ENCODE assay signal across 28 cellular contexts in genomic region chr1:231199868-231200267, GRCh38. TPM values are rescaled to one million over a fixed set of nuclear protein-coding genes. Genes with fewer than 3 reads are reported as not detected.
"Had no signal": no experiment of that assay in that cellular context is flagged by ENCODE, and none has a peak within 500 bp of the region (broad histone marks: within the 10 kb centered on the region; RNA-seq: fewer than 3 reads in every experiment).

No MANE protein-coding gene starts in this region.

- H3K27me3 ChIP-seq: body of pancreas, colonic mucosa had no signal

- H3K4me1 ChIP-seq: colonic mucosa, esophagus squamous epithelium, gastroesophageal sphincter had no signal

- H3K9me3 ChIP-seq: body of pancreas, colonic mucosa, esophagus squamous epithelium, gastroesophageal sphincter had no signal

- DNase-seq: activated CD4-positive, alpha-beta memory T cell treated with anti-CD3 and anti-CD28 coated beads, Interleukin-2, amount 10 ng/mL, durations not matched to agents 7 days and 5 days; activated CD4-positive, alpha-beta T cell treated with anti-CD3 and anti-CD28 coated beads for 36 hours; activated CD4-positive, alpha-beta T cell treated with anti-CD3 and anti-CD28 coated beads, Interleukin-2, amount 10 ng/mL, durations not matched to agents 7 days and 5 days; activated CD4-positive, alpha-beta T cell treated with anti-CD3 and anti-CD28 coated beads, Interleukin-2, amount 50 U/mL, for 4 hours; activated CD4-positive, CD25-positive, alpha-beta regulatory T cell; activated CD4-positive, CD25-positive, alpha-beta regulatory T cell treated with anti-CD3 and anti-CD28 coated beads, Interleukin-2, amount 50 U/mL, for 72 hours; activated CD8-positive, alpha-beta memory T cell treated with anti-CD3 and anti-CD28 coated beads, Interleukin-2, amount 50 U/mL, for 48 hours; activated naive CD4-positive, alpha-beta T cell treated with anti-CD3 and anti-CD28 coated beads for 36 hours; activated naive CD8-positive, alpha-beta T cell treated with anti-CD3 and anti-CD28 coated beads, Interleukin-2, amount 10 ng/mL, durations not matched to agents 7 days and 5 days; activated T-cell treated with anti-CD3 and anti-CD28 coated beads for 4 hours; activated T-cell treated with anti-CD3 and anti-CD28 coated beads, Interleukin-2, amount 50 U/mL, for 24 hours; activated T-cell treated with anti-CD3 and anti-CD28 coated beads, Interleukin-2, amount 50 U/mL, for 72 hours; anterior cingulate cortex; body of pancreas; central memory CD4-positive, alpha-beta T cell; cerebellar nuclear complex; colonic mucosa; effector CD8-positive, alpha-beta T cell; esophagus squamous epithelium; T-helper 2 cell had no signal

- H3K36me3 ChIP-seq: cardiac muscle cell, colonic mucosa, esophagus squamous epithelium, gastroesophageal sphincter had no signal

- FAIRE-seq: endometrium, endothelial cell of umbilical vein had no signal

- H3K4me3 ChIP-seq: body of pancreas, cardiac muscle cell, colonic mucosa, esophagus squamous epithelium, gastroesophageal sphincter had no signal

- H3K27ac ChIP-seq: body of pancreas, cardiac muscle cell, colonic mucosa, epithelial cell of prostate, esophagus squamous epithelium, gastroesophageal sphincter had no signal

RNA-seq across cellular contexts. Expression of gene TRIM67, which starts 38.0 kb away (rescaled TPM):
- total RNA-seq: activated CD4-positive, alpha-beta memory T cell treated with anti-CD3 and anti-CD28 coated beads, Interleukin-2, amount 10 ng/mL, durations not matched to agents 7 days and 5 days; activated CD4-positive, alpha-beta T cell treated with anti-CD3 and anti-CD28 coated beads for 36 hours; activated CD4-positive, alpha-beta T cell treated with anti-CD3 and anti-CD28 coated beads, Interleukin-2, amount 10 ng/mL, durations not matched to agents 7 days and 5 days; activated naive CD4-positive, alpha-beta T cell treated with anti-CD3 and anti-CD28 coated beads for 36 hours; activated naive CD8-positive, alpha-beta T cell treated with anti-CD3 and anti-CD28 coated beads, Interleukin-2, amount 10 ng/mL, durations not matched to agents 7 days and 5 days; dermis microvascular lymphatic vessel endothelial cell; endothelial cell of umbilical vein; esophagus squamous epithelium; fibroblast of villous mesenchyme; T-helper 1 cell treated with Interleukin-12 subunit alpha and Interleukin-12 subunit beta and Interleukin-4 antibody, amounts not matched to agents 30 ng/mL and 1 ng/mL, for 36 hours had no signal
